22 cellular contexts compared by ENCODE assay signal in the genomic region with DNA sequence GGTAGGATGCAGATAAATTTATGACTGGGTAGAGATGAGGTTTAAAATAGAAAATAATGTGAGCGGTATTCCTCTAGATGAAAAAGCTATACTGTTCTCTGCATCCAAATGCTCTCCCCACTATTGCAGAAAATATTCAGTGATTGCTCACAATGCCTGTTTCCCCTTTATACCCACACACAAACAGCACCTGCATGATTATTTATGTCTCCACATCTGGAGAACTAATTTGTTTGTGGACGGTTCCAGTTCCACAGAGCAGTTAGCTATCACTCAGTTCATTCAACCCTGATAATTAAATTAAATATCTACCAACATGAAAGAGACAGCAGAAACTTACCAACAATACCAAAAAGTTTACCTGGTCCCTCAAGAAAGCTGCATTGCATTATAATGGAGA.
DNase-seq lines count a peak whose midpoint lies in the region; TF ChIP-seq lines count a peak whose summit lies in the region.
"Had no signal": no experiment of that assay in that cellular context is flagged by ENCODE, and none has a peak within 500 bp of the region (broad histone marks: within the 10 kb centered on the region; RNA-seq: fewer than 3 reads in every experiment).

No MANE protein-coding gene starts in this region.

- peaks cover 65% of the 10 kb centered on the region for H3K4me1 ChIP-seq in DOHH2 (ENCODE audit: control insufficient read depth, low read length)
- peaks cover 80% of the 10 kb centered on the region for H3K4me1 ChIP-seq in OCI-LY7 (ENCODE audit: insufficient read depth, low read length, poor library complexity, severe bottlenecking)
- H3K4me1 ChIP-seq: BE2C, Caco-2 had no signal

- no peaks in the 10 kb centered on the region for H3K27me3 ChIP-seq in DOHH2 (ENCODE audit: control insufficient read depth, low read length)
- H3K27me3 ChIP-seq: BE2C; BLaER1 treated with 17β-estradiol and CSF1 and Interleukin-3, amounts not matched to agents 10 nM and 100 nM had no signal

- H3K9me3 ChIP-seq in DOHH2 (ENCODE audit: control insufficient read depth, insufficient read depth, low read length) (peaks cover 62% of the 10 kb centered on the region), OCI-LY7 (ENCODE audit: low read length) (peaks cover 58% of the 10 kb centered on the region)
- H3K9me3 ChIP-seq: BE2C; BLaER1 treated with 17β-estradiol and CSF1 and Interleukin-3, amounts not matched to agents 10 nM and 100 nM; Caco-2 had no signal

- H3K27ac Mint-ChIP-seq in activated naive CD8-positive, alpha-beta T cell treated with anti-CD3 and anti-CD28 coated beads for 36 hours: no peak overlapping the region
- H3K27ac Mint-ChIP-seq: CD4-positive, alpha-beta T cell; CD8-positive, alpha-beta T cell had no signal

- POLR2A ChIA-PET in OCI-LY7 (lab: Charles Lee): interaction anchor here (1.1 to 2.9 kb wide), 4 partner anchors 10 to 131 kb away, joined by 3 to 22 read pairs (median 6); no protein-coding TSS in a partner anchor

- H3K79me2 ChIP-seq in DOHH2 (ENCODE audit: control insufficient read depth, low read length) (no peaks in the 10 kb centered on the region), OCI-LY7 (ENCODE audit: insufficient read depth, low read depth, low read length) (peaks cover 3% of the 10 kb centered on the region; the same call in 1 of the 2 replicates)

- intact Hi-C loops in OCI-LY7 (cut with micrococcal nuclease; ENCODE audit: unreplicated experiment): loop anchor here (1.0 to 5.0 kb wide), 3 partner anchors 135 to 233 kb away; no protein-coding TSS in a partner anchor

- peak overlapping the region; percentile 93 for H3K27ac ChIP-seq in DOHH2 (ENCODE audit: low read depth, low read length)
- H3K27ac ChIP-seq in OCI-LY7 (ENCODE audit: low read depth, low read length, poor library complexity, severe bottlenecking): peak overlapping the region; percentile 100
- H3K27ac ChIP-seq: BLaER1 treated with 17β-estradiol and CSF1 and Interleukin-3, amounts not matched to agents 10 nM and 100 nM; C4-2B had no signal

- TF ChIP-seq CTCF in DOHH2 (IDR thresholded peaks at IDR 0.05; ENCODE audit: low read depth, low read length, poor library complexity, severe bottlenecking) (no peak), OCI-LY7 (conservative IDR thresholded peaks at IDR 0.05; ENCODE audit: low read length) (no peak)

- no peaks in the 10 kb centered on the region for H3K4me1 Mint-ChIP-seq in activated naive CD8-positive, alpha-beta T cell treated with anti-CD3 and anti-CD28 coated beads for 36 hours

- DNase-seq in NAMALWA (ENCODE audit: low spot score) (peak; percentile 90), OCI-LY7 (ENCODE audit: low spot score) (peak; percentile 96), NCI-H1694 (lab: John Stamatoyannopoulos, UW) (no peak), D341Med (ENCODE audit: low spot score) (no peak), UCSD-AML1 (lab: John Stamatoyannopoulos, UW; ENCODE audit: unreplicated experiment) (no peak)
- DNase-seq in activated naive CD8-positive, alpha-beta T cell treated with anti-CD3 and anti-CD28 coated beads for 36 hours: no peak
- DNase-seq: 8988T; ACHN; BE2C; Caco-2; Calu3; CD4-positive, alpha-beta T cell; CD8-positive, alpha-beta T cell; DMS 273 treated with DMSO at 0.1 percent for 48 hours; DMS153; DMS53; DMS79; DND-41; GF-D8 had no signal

- peak overlapping the region; percentile 89; the same call in 1 of the 2 replicates for H2AFZ ChIP-seq in OCI-LY7 (ENCODE audit: low read length)

- CTCF ChIA-PET in OCI-LY7 (lab: Charles Lee; ENCODE audit: unreplicated experiment): no interaction called here

- H3K4me3 Mint-ChIP-seq in activated naive CD8-positive, alpha-beta T cell treated with anti-CD3 and anti-CD28 coated beads for 36 hours: no peak overlapping the region
- H3K4me3 Mint-ChIP-seq: CD4-positive, alpha-beta T cell; CD8-positive, alpha-beta T cell had no signal

- H3K9me3 Mint-ChIP-seq in activated naive CD8-positive, alpha-beta T cell treated with anti-CD3 and anti-CD28 coated beads for 36 hours: peaks cover 6% of the 10 kb centered on the region

- no peaks in the 10 kb centered on the region for H3K36me3 Mint-ChIP-seq in activated naive CD8-positive, alpha-beta T cell treated with anti-CD3 and anti-CD28 coated beads for 36 hours
- H3K36me3 Mint-ChIP-seq: CD8-positive, alpha-beta T cell had no signal

- peaks cover 77% of the 10 kb centered on the region for H3K36me3 ChIP-seq in DOHH2 (ENCODE audit: control insufficient read depth, low read length)
- H3K36me3 ChIP-seq in OCI-LY7 (ENCODE audit: insufficient read depth, low read length): peaks cover 66% of the 10 kb centered on the region
- H3K36me3 ChIP-seq: BE2C; BLaER1 treated with 17β-estradiol and CSF1 and Interleukin-3, amounts not matched to agents 10 nM and 100 nM had no signal

- H4K20me1 ChIP-seq in DOHH2 (ENCODE audit: control insufficient read depth, insufficient read depth, low read depth, low read length) (no peaks in the 10 kb centered on the region), OCI-LY7 (ENCODE audit: insufficient read depth, low read length) (no peaks in the 10 kb centered on the region)
- H4K20me1 ChIP-seq: BLaER1 treated with 17β-estradiol and CSF1 and Interleukin-3, amounts not matched to agents 10 nM and 100 nM had no signal

- H3K9me2 ChIP-seq in DOHH2 (replicated peaks; ENCODE audit: control insufficient read depth, low read length) (no peaks in the 10 kb centered on the region), OCI-LY7 (ENCODE audit: insufficient read depth, low read length) (no peaks in the 10 kb centered on the region)

- H3K4me2 ChIP-seq in DOHH2 (ENCODE audit: low read length): peak overlapping the region; percentile 67
- peak overlapping the region; percentile 67 for H3K4me2 ChIP-seq in OCI-LY7 (ENCODE audit: low read length)

- H3K27me3 Mint-ChIP-seq in activated naive CD8-positive, alpha-beta T cell treated with anti-CD3 and anti-CD28 coated beads for 36 hours: no peaks in the 10 kb centered on the region
- H3K27me3 Mint-ChIP-seq: CD4-positive, alpha-beta T cell had no signal

- no TSS peak for BruUV-seq in OCI-LY7 (replicated peaks; lab: Mats Ljungman, UMichigan)

- H3K4me3 ChIP-seq in DOHH2 (ENCODE audit: low read length) (peak overlapping the region; percentile 38), OCI-LY7 (ENCODE audit: low read depth, low read length, poor library complexity, severe bottlenecking) (peak overlapping the region; percentile 29)
- H3K4me3 ChIP-seq: BLaER1 treated with 17β-estradiol and CSF1 and Interleukin-3, amounts not matched to agents 10 nM and 100 nM had no signal

- H3F3A ChIP-seq in DOHH2 (ENCODE audit: control insufficient read depth, insufficient read depth): peaks cover 21% of the 10 kb centered on the region

Comparison
In these comparisons a context has a peak if more than half of its experiments do, and no peak if none do; other contexts are left out.
1. DNase-seq: peak in NAMALWA (single experiment) and OCI-LY7 (single experiment); none in NCI-H1694 (single experiment), D341Med (single experiment), UCSD-AML1 (single experiment) and activated naive CD8-positive, alpha-beta T cell treated with anti-CD3 and anti-CD28 coated beads for 36 hours (single experiment).